12 cellular contexts compared by ENCODE assay signal in genomic region chr15:67086650-67086941, GRCh38. TPM values are rescaled to one million over a fixed set of nuclear protein-coding genes. Genes with fewer than 3 reads are reported as not detected.
A peak's percentile ranks its signal among the peaks of the same experiment; 100 is the strongest.
DNase-seq lines count a peak whose midpoint lies in the region; ATAC-seq and TF ChIP-seq lines count a peak whose summit lies in the region.
"Had no signal": no experiment of that assay in that cellular context is flagged by ENCODE, and none has a peak within 500 bp of the region (broad histone marks: within the 10 kb centered on the region; RNA-seq: fewer than 3 reads in every experiment).

No MANE protein-coding gene starts in this region.

- H3K36me3 Mint-ChIP-seq in activated naive CD4-positive, alpha-beta T cell treated with anti-CD3 and anti-CD28 coated beads, Interleukin-2, amount 10 ng/mL, durations not matched to agents 7 days and 5 days = peaks cover 61% of the 10 kb centered on the region
- peaks cover 17% of the 10 kb centered on the region for H3K36me3 Mint-ChIP-seq in activated B cell treated with CpG ODN at 0.5 μM for 24 hours (ENCODE audit: low read depth)

- H4K8ac ChIP-seq in mesenchymal stem cell (ENCODE audit: low read length) = no peak overlapping the region

- no peak overlapping the region for H2AK5ac ChIP-seq in mesenchymal stem cell (ENCODE audit: low read length, severe bottlenecking)

- no peak overlapping the region for H2BK15ac ChIP-seq in mesenchymal stem cell (ENCODE audit: low read depth, poor library complexity, severe bottlenecking)

- TF ChIP-seq CTCF in activated B cell treated with CpG ODN at 0.5 μM for 24 hours (IDR thresholded peaks at IDR 0.05) = no peak
- no peak for TF ChIP-seq CTCF in uterus (IDR thresholded peaks at IDR 0.05)
- no peak for TF ChIP-seq CTCF in sigmoid colon (IDR thresholded peaks at IDR 0.05)

- CTCF ChIA-PET in activated naive CD4-positive, alpha-beta T cell treated with anti-CD3 and anti-CD28 coated beads, Interleukin-2, amount 10 ng/mL, durations not matched to agents 7 days and 5 days (lab: Charles Lee) = interaction anchor here (0.8 kb wide), 1 partner anchor 31 kb away, joined by 4 read pairs; no protein-coding TSS in a partner anchor
- CTCF ChIA-PET in activated B cell treated with CpG ODN at 0.5 μM for 24 hours (lab: Charles Lee) = interaction anchor here (1.0 to 7.8 kb wide), 4 partner anchors 10 to 140 kb away, joined by 4 to 70 read pairs (median 6); no protein-coding TSS in a partner anchor

- H3K9me3 Mint-ChIP-seq in activated naive CD4-positive, alpha-beta T cell treated with anti-CD3 and anti-CD28 coated beads, Interleukin-2, amount 10 ng/mL, durations not matched to agents 7 days and 5 days = no peaks in the 10 kb centered on the region
- H3K9me3 Mint-ChIP-seq in activated B cell treated with CpG ODN at 0.5 μM for 24 hours = no peaks in the 10 kb centered on the region

- H3K4me2 ChIP-seq in mesenchymal stem cell (ENCODE audit: low read length, poor library complexity, severe bottlenecking) = no peak overlapping the region

- ATAC-seq in activated B cell treated with CpG ODN at 0.5 μM for 24 hours (ENCODE audit: low read depth) (no peak), GM21619 (IDR thresholded peaks at IDR 0.05; ENCODE audit: unreplicated experiment) (no peak)

- intact Hi-C loops in activated B cell treated with CpG ODN at 0.5 μM for 24 hours (cut with micrococcal nuclease) = loop anchor here (10.0 kb wide), 2 partner anchors 222 to 458 kb away; partner anchors contain the start of gene MAP2K5
- intact Hi-C loops in uterus (cut with DNase I; ENCODE audit: low total_unique reads) = no loop called here
- intact Hi-C loops in sigmoid colon (cut with DNase I) = no loop called here

- no peak overlapping the region for H2BK120ac ChIP-seq in mesenchymal stem cell (ENCODE audit: low read depth, low read length)

- H3K9me3 ChIP-seq in mesenchymal stem cell (ENCODE audit: control insufficient read depth, low read length) (no peaks in the 10 kb centered on the region), uterus (no peaks in the 10 kb centered on the region), sigmoid colon (no peaks in the 10 kb centered on the region)

- H3K27ac ChIP-seq in mesenchymal stem cell (ENCODE audit: low read length, poor library complexity, severe bottlenecking) (no peak overlapping the region), uterus (peak overlapping the region; percentile 53 to 70), sigmoid colon (peak overlapping the region in 1 of 4 donors; percentile 17)

- H3K9ac ChIP-seq in mesenchymal stem cell (ENCODE audit: low read length) = peak overlapping the region; percentile 53

- H3K79me1 ChIP-seq in mesenchymal stem cell (replicated peaks; ENCODE audit: low read length, poor library complexity, severe bottlenecking) = peaks cover 35% of the 10 kb centered on the region

- H3K4me1 ChIP-seq in mesenchymal stem cell (ENCODE audit: control insufficient read depth, insufficient read depth, low read depth, low read length) (peaks cover 23% of the 10 kb centered on the region), uterus (peaks cover 21 to 25% of the 10 kb centered on the region in 2 donors), sigmoid colon (peaks cover 0 to 95% (median 68%) of the 10 kb centered on the region in 4 donors)

- H3K27me3 ChIP-seq in mesenchymal stem cell (ENCODE audit: control insufficient read depth in 1 of 2, insufficient read depth in 1 of 2, low read length in 2 of 2) (no peaks in the 10 kb centered on the region), uterus (no peaks in the 10 kb centered on the region), sigmoid colon (no peaks in the 10 kb centered on the region)

- H3K23ac ChIP-seq in mesenchymal stem cell (ENCODE audit: low read length in 2 of 2) = no peak overlapping the region

- H3K14ac ChIP-seq in mesenchymal stem cell (ENCODE audit: low read length in 2 of 2) = no peak overlapping the region

- H3K4me1 Mint-ChIP-seq in activated naive CD4-positive, alpha-beta T cell treated with anti-CD3 and anti-CD28 coated beads, Interleukin-2, amount 10 ng/mL, durations not matched to agents 7 days and 5 days = peaks cover 100% of the 10 kb centered on the region
- peaks cover 100% of the 10 kb centered on the region for H3K4me1 Mint-ChIP-seq in activated B cell treated with CpG ODN at 0.5 μM for 24 hours

- H3K27me3 Mint-ChIP-seq in activated naive CD4-positive, alpha-beta T cell treated with anti-CD3 and anti-CD28 coated beads, Interleukin-2, amount 10 ng/mL, durations not matched to agents 7 days and 5 days = no peaks in the 10 kb centered on the region
- no peaks in the 10 kb centered on the region for H3K27me3 Mint-ChIP-seq in activated B cell treated with CpG ODN at 0.5 μM for 24 hours

- H3K36me3 ChIP-seq in mesenchymal stem cell (ENCODE audit: control insufficient read depth in 1 of 2, insufficient read depth in 2 of 2, low read depth in 1 of 2, low read length in 2 of 2) (peaks cover 0 to 27% of the 10 kb centered on the region in 2 experiments), uterus (no peaks in the 10 kb centered on the region), sigmoid colon (no peaks in the 10 kb centered on the region)

- TF ChIP-seq POLR2A in uterus (IDR thresholded peaks at IDR 0.05) (no peak), sigmoid colon (IDR thresholded peaks at IDR 0.05) (no peak)

- H3K27ac Mint-ChIP-seq in activated naive CD4-positive, alpha-beta T cell treated with anti-CD3 and anti-CD28 coated beads, Interleukin-2, amount 10 ng/mL, durations not matched to agents 7 days and 5 days = peak overlapping the region; percentile 96
- H3K27ac Mint-ChIP-seq in activated B cell treated with CpG ODN at 0.5 μM for 24 hours = peak overlapping the region; percentile 95

- 79% methylated on average over 4 of the region's 5 CpGs for WGBS in mesenchymal stem cell
- 90% methylated on average over 5 of the region's 5 CpGs for WGBS in sigmoid colon, 2 donors

- POLR2A ChIA-PET in activated B cell treated with CpG ODN at 0.5 μM for 24 hours (lab: Charles Lee) = interaction anchor here (0.7 to 36.9 kb wide), 7 partner anchors 8 to 112 kb away, joined by 3 to 1703 read pairs (median 6); partner anchors contain the start of gene SMAD3

- TF ChIP-seq EP300 in sigmoid colon (IDR thresholded peaks at IDR 0.05) = no peak

- H3K4me3 Mint-ChIP-seq in activated naive CD4-positive, alpha-beta T cell treated with anti-CD3 and anti-CD28 coated beads, Interleukin-2, amount 10 ng/mL, durations not matched to agents 7 days and 5 days = peak overlapping the region; percentile 39
- H3K4me3 Mint-ChIP-seq in activated B cell treated with CpG ODN at 0.5 μM for 24 hours = peak overlapping the region; percentile 59

- H2BK12ac ChIP-seq in mesenchymal stem cell (ENCODE audit: low read length in 2 of 2) = no peak overlapping the region

- no peak overlapping the region for H2AFZ ChIP-seq in mesenchymal stem cell (ENCODE audit: low read depth, low read length)

- H3K18ac ChIP-seq in mesenchymal stem cell (ENCODE audit: low read depth in 1 of 2, low read length in 2 of 2) = no peak overlapping the region

- H4K91ac ChIP-seq in mesenchymal stem cell (ENCODE audit: low read length) = no peak overlapping the region

- H2BK5ac ChIP-seq in mesenchymal stem cell (ENCODE audit: low read depth, low read length, poor library complexity, severe bottlenecking) = no peak overlapping the region

- H3K4me3 ChIP-seq in mesenchymal stem cell (ENCODE audit: insufficient read depth in 1 of 2, low read depth in 1 of 2, low read length in 2 of 2) = no peak overlapping the region
- no peak overlapping the region for H3K4me3 ChIP-seq in uterus
- no peak overlapping the region for H3K4me3 ChIP-seq in sigmoid colon

- H3K4ac ChIP-seq in mesenchymal stem cell (ENCODE audit: low read depth in 1 of 2, low read length in 2 of 2) = no peak overlapping the region

- no peak for DNase-seq in activated naive CD4-positive, alpha-beta T cell treated with anti-CD3 and anti-CD28 coated beads, Interleukin-2, amount 10 ng/mL, durations not matched to agents 7 days and 5 days
- DNase-seq in activated naive CD4-positive, alpha-beta T cell treated with anti-CD3 and anti-CD28 coated beads, Interleukin-2, amount 50 U/mL, for 16 hours = no peak
- DNase-seq in activated B cell treated with CpG ODN at 0.5 μM for 24 hours = no peak
- DNase-seq in mesenchymal stem cell = no peak
- DNase-seq in uterus = no peak
- DNase-seq in sigmoid colon = no peak
- no peak for DNase-seq in cerebellum (ENCODE audit: low spot score)
- DNase-seq: activated CD4-positive, alpha-beta T cell treated with anti-CD3 and anti-CD28 coated beads for 4 hours; kidney glomerular epithelial cell; NCI-H1417; NCI-H774 had no signal

RNA-seq across cellular contexts. Expression of gene SMAD3, which starts 21.2 kb away (rescaled TPM):
- 85.9 and 118 TPM in 2 replicates for total RNA-seq in activated B cell treated with CpG ODN at 0.5 μM for 24 hours
- 126 TPM for polyA plus RNA-seq in mesenchymal stem cell (2013, experiment 1 of 2)
- 125 TPM for polyA plus RNA-seq in mesenchymal stem cell (2013, experiment 2 of 2)
- total RNA-seq in uterus = 10 to 100 TPM; 14.3 to 66.9 (median 32.3) TPM
- total RNA-seq in sigmoid colon = 10 to 100 TPM; 17.8 to 28.2 (median 18.4) TPM
- polyA plus RNA-seq in sigmoid colon = 10 to 100 TPM; 12.5 to 23.2 (median 13.8) TPM
- total RNA-seq in cerebellum = 10.4 TPM
